In genomic region chr12:46483572-46484395, GRCh38 we compare ENCODE assay signal across 15 cellular contexts.
DNase-seq lines count a peak whose midpoint lies in the region; ATAC-seq and TF ChIP-seq lines count a peak whose summit lies in the region.
"Had no signal": no experiment of that assay in that cellular context is flagged by ENCODE, and none has a peak within 500 bp of the region (broad histone marks: within the 10 kb centered on the region; RNA-seq: fewer than 3 reads in every experiment).

No MANE protein-coding gene starts in this region.

- H3K4me1 ChIP-seq in adrenal gland (replicated peaks in 1 of 2): peaks cover 0 to 12% of the 10 kb centered on the region in 2 donors
- H3K4me1 ChIP-seq in left ventricle myocardium inferior: peaks cover 13% of the 10 kb centered on the region

- no peaks in the 10 kb centered on the region for H3K9me3 ChIP-seq in adrenal gland (replicated peaks in 1 of 3)
- no peaks in the 10 kb centered on the region for H3K9me3 ChIP-seq in left ventricle myocardium inferior (replicated peaks)

- intact Hi-C loops in Right ventricle myocardium superior (cut with DNase I): no loop called here
- intact Hi-C loops in cardiac septum (cut with DNase I): no loop called here
- intact Hi-C loops in adrenal gland (cut with DNase I): loop anchor here in 1 of 2 donors (10.0 kb wide), 1 partner anchor 109 kb away; the partner anchor contains the start of gene SLC38A2
- intact Hi-C loops in left ventricle myocardium inferior (cut with micrococcal nuclease): no loop called here

- TF ChIP-seq CTCF in adrenal gland (IDR thresholded peaks at IDR 0.05) (no peak), left ventricle myocardium inferior (IDR thresholded peaks at IDR 0.05; ENCODE audit: borderline replicate concordance) (no peak)

- H3K4me3 ChIP-seq in adrenal gland (no peak overlapping the region), left ventricle myocardium inferior (no peak overlapping the region)
- H3K4me3 ChIP-seq: dorsolateral prefrontal cortex had no signal

- 69 to 73% (median 70%) methylated on average over 4 of the region's 4 CpGs for WGBS in adrenal gland, 4 donors

- H3K36me3 ChIP-seq in adrenal gland (replicated peaks in 1 of 2) (no peaks in the 10 kb centered on the region), left ventricle myocardium inferior (no peaks in the 10 kb centered on the region)

- H3K27ac ChIP-seq in adrenal gland (peak overlapping the region; percentile 23 to 55 (median 41)), left ventricle myocardium inferior (replicated peaks) (peak overlapping the region; percentile 1)
- H3K27ac ChIP-seq: dorsolateral prefrontal cortex had no signal

- ATAC-seq in Right ventricle myocardium superior (ENCODE audit: poor library complexity) (peak; percentile 56), HG03378 (IDR thresholded peaks at IDR 0.05; ENCODE audit: unreplicated experiment) (no peak), GM18858 (IDR thresholded peaks at IDR 0.05; ENCODE audit: unreplicated experiment) (no peak)

- H3K27me3 ChIP-seq in adrenal gland (no peaks in the 10 kb centered on the region), left ventricle myocardium inferior (ENCODE audit: low read depth) (no peaks in the 10 kb centered on the region)
- H3K27me3 ChIP-seq: dorsolateral prefrontal cortex had no signal

- DNase-seq in Right ventricle myocardium superior (no peak), cardiac septum (ENCODE audit: low spot score) (no peak), adrenal gland (peak in 3 of 7 donors; percentile 29 to 62 (median 36)), left ventricle myocardium inferior (no peak), NCI-H226 (no peak), DMS153 (lab: John Stamatoyannopoulos, UW) (no peak)
- DNase-seq: ACHN; activated CD4-positive, alpha-beta T cell treated with anti-CD3 and anti-CD28 coated beads for 48 hours; activated T-cell treated with anti-CD3 and anti-CD28 coated beads, Interleukin-2, amount 50 U/mL, for 48 hours; dorsolateral prefrontal cortex; midbrain; NCI-H1092 treated with DMSO at 0.1 percent for 48 hours; occipital lobe had no signal

- no peak for TF ChIP-seq POLR2A in adrenal gland (IDR thresholded peaks at IDR 0.05)
